ENCODE assay signal across 15 cellular contexts in the genomic region with DNA sequence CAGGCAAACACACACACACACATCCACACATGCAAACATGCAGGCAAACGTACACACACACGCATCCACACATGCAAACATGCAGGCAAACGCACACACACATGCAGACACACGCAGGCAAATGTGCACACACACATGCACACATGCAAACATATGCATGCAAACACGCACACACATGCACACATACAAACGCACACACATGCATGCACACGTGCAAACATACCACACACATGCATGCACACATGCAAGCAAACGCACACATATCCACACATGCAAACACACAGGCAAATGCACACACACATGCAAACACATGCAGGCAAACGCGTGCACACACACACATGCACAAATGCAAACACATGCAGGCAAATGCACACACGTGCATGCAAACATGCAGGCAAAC. TPM values are rescaled to one million over a fixed set of nuclear protein-coding genes. Genes with fewer than 3 reads are reported as not detected.
A peak's percentile ranks its signal among the peaks of the same experiment; 100 is the strongest.
DNase-seq lines count a peak whose midpoint lies in the region; ATAC-seq, FAIRE-seq and TF ChIP-seq lines count a peak whose summit lies in the region.
"Had no signal": no experiment of that assay in that cellular context is flagged by ENCODE, and none has a peak within 500 bp of the region (broad histone marks: within the 10 kb centered on the region; RNA-seq: fewer than 3 reads in every experiment).

No MANE protein-coding gene starts in this region.

- in situ Hi-C loops in HepG2 (cut with HindIII; ENCODE audit: extremely low pct_ligation_motif_present, low pct_unique_long_range_greater_than_20kb): no loop called here

- TF ChIP-seq EP300 in HepG2 (IDR thresholded peaks at IDR 0.05; ENCODE audit: low read depth in 2 of 2, low read length in 2 of 2): no peak
- TF ChIP-seq EP300 in HepG2 (CRISPR knock-in tag; IDR thresholded peaks at IDR 0.05; ENCODE audit: borderline replicate concordance): no peak

- H3K27me3 ChIP-seq in HepG2 (ENCODE audit: control insufficient read depth in 1 of 2, insufficient read depth in 2 of 2, low read length in 2 of 2): no peaks in the 10 kb centered on the region
- no peaks in the 10 kb centered on the region for H3K27me3 ChIP-seq in right lobe of liver
- H3K27me3 ChIP-seq in neuronal stem cell (ENCODE audit: control insufficient read depth in 3 of 3, insufficient read depth in 3 of 3, low read depth in 1 of 3, low read length in 3 of 3): no peaks in the 10 kb centered on the region
- H3K27me3 ChIP-seq in MM.1S (replicated peaks; ENCODE audit: insufficient read depth, low read length): no peaks in the 10 kb centered on the region
- H3K27me3 ChIP-seq: BLaER1 treated with 17β-estradiol and CSF1 and Interleukin-3, amounts not matched to agents 10 nM and 100 nM had no signal

- no peak for DNase-seq in HepG2 (ENCODE audit: low spot score)
- no peak for DNase-seq in right lobe of liver
- peak; percentile 21 for DNase-seq in coronary artery (ENCODE audit: low spot score)
- DNase-seq in neuronal stem cell (ENCODE audit: low spot score): no peak
- no peak for DNase-seq in MM.1S
- no peak for DNase-seq in AG08395 (ENCODE audit: low spot score)
- DNase-seq: Calu3; CD4-positive, CD25-positive, alpha-beta regulatory T cell; DMS 273 treated with DMSO at 0.1 percent for 48 hours; GM23248; H7 had no signal

- intact Hi-C loops in HepG2 (cut with micrococcal nuclease; ENCODE audit: unreplicated experiment) (no loop called here), right lobe of liver (cut with DNase I) (no loop called here)

- TF ChIP-seq CTCF in HepG2 (CRISPR knock-in tag; IDR thresholded peaks at IDR 0.05): no peak
- no peak for TF ChIP-seq CTCF in right lobe of liver (IDR thresholded peaks at IDR 0.05)
- TF ChIP-seq CTCF in coronary artery (IDR thresholded peaks at IDR 0.05): no peak
- TF ChIP-seq CTCF in MM.1S (IDR thresholded peaks at IDR 0.05; ENCODE audit: low read length): no peak

- H3K36me3 ChIP-seq in HepG2 (replicated peaks in 1 of 2; ENCODE audit: control insufficient read depth in 1 of 2, insufficient read depth in 2 of 2, low read length in 2 of 2) (no peaks in the 10 kb centered on the region), right lobe of liver (no peaks in the 10 kb centered on the region), neuronal stem cell (replicated peaks in 1 of 2; ENCODE audit: control insufficient read depth in 2 of 2, insufficient read depth in 2 of 2, low read length in 2 of 2) (peaks cover 0 to 2% of the 10 kb centered on the region in 2 donors), MM.1S (replicated peaks; ENCODE audit: insufficient read depth, low read length) (no peaks in the 10 kb centered on the region)
- H3K36me3 ChIP-seq: BLaER1 treated with 17β-estradiol and CSF1 and Interleukin-3, amounts not matched to agents 10 nM and 100 nM had no signal

- no peak overlapping the region for H2BK15ac ChIP-seq in neuronal stem cell (ENCODE audit: low read length)

- CTCF ChIA-PET in HepG2 (lab: Yijun Ruan, JAX; ENCODE audit: low intra/inter-chr PET ratio, low total read pairs): no interaction called here

- H3K18ac ChIP-seq in neuronal stem cell (ENCODE audit: low read length): peak overlapping the region; percentile 29

- 58% methylated on average over 11 of the region's 11 CpGs for WGBS in HepG2 (ENCODE audit: low lambda C conversion rate)
- 68% methylated on average over 4 of the region's 11 CpGs for WGBS in right lobe of liver (ENCODE audit: insufficient coverage, low coverage, low lambda C conversion rate, missing lambda C conversion rate)
- no CpG with 5 or more reads among the region's 11 CpGs for WGBS in neuronal stem cell (ENCODE audit: extremely low coverage in 2 of 2, insufficient read length in 2 of 2, insufficient replicate concordance in 1 of 2), 2 donors

- H3K4ac ChIP-seq in neuronal stem cell (ENCODE audit: low read length): no peak overlapping the region

- no TSS peak for BruUV-seq in HepG2 (replicated peaks; lab: Mats Ljungman, UMichigan)

- no peak overlapping the region for H2AFZ ChIP-seq in HepG2 (ENCODE audit: low read length)
- H2AFZ ChIP-seq in neuronal stem cell (ENCODE audit: low read length): no peak overlapping the region
- H2AFZ ChIP-seq in MM.1S (ENCODE audit: low read length): no peak overlapping the region
- H2AFZ ChIP-seq: GM23248 had no signal

- H3K4me1 ChIP-seq in HepG2 (ENCODE audit: insufficient read depth, low read length): peaks cover 17% of the 10 kb centered on the region
- no peaks in the 10 kb centered on the region for H3K4me1 ChIP-seq in right lobe of liver
- peaks cover 0 to 3% of the 10 kb centered on the region in 2 donors for H3K4me1 ChIP-seq in neuronal stem cell (ENCODE audit: control insufficient read depth in 2 of 2, insufficient read depth in 1 of 2, low read depth in 1 of 2, low read length in 2 of 2)
- H3K4me1 ChIP-seq in MM.1S (ENCODE audit: low read length): peaks cover 11% of the 10 kb centered on the region

- no peak overlapping the region for H4K91ac ChIP-seq in neuronal stem cell (ENCODE audit: low read depth, low read length, poor library complexity)

- H2BK120ac ChIP-seq in neuronal stem cell (ENCODE audit: low read depth, low read length): no peak overlapping the region

- H3K9me3 ChIP-seq in HepG2 (ENCODE audit: low read length) (no peaks in the 10 kb centered on the region), right lobe of liver (no peaks in the 10 kb centered on the region), neuronal stem cell (replicated peaks in 1 of 2; ENCODE audit: control insufficient read depth in 2 of 2, insufficient read depth in 1 of 2, low read depth in 1 of 2, low read length in 2 of 2) (peaks cover 0 to 4% of the 10 kb centered on the region in 2 donors), MM.1S (replicated peaks; ENCODE audit: insufficient read depth, low read length) (no peaks in the 10 kb centered on the region)

- no peak for TF ChIP-seq RAD21 in HepG2 (CRISPR knock-in tag; IDR thresholded peaks at IDR 0.05)

- peak overlapping the region; percentile 29 for H4K8ac ChIP-seq in neuronal stem cell (ENCODE audit: low read depth, low read length)

- no peaks in the 10 kb centered on the region for H3K9me2 ChIP-seq in MM.1S (replicated peaks; ENCODE audit: insufficient read depth, low read length)

- TF ChIP-seq POLR2A in HepG2 (IDR thresholded peaks at IDR 0.05; ENCODE audit: insufficient read depth in 1 of 2, low read depth in 2 of 2, low read length in 2 of 2) (no peak), right lobe of liver (IDR thresholded peaks at IDR 0.05) (no peak)

- H2BK12ac ChIP-seq in neuronal stem cell (ENCODE audit: low read length): no peak overlapping the region

- no peak overlapping the region for H3K23ac ChIP-seq in neuronal stem cell (ENCODE audit: low read depth, low read length, poor library complexity)

- H3K79me2 ChIP-seq in HepG2 (ENCODE audit: insufficient read depth, low read length) (no peaks in the 10 kb centered on the region), MM.1S (ENCODE audit: low read length) (no peaks in the 10 kb centered on the region)

- peak overlapping the region; percentile 5 for H3K14ac ChIP-seq in neuronal stem cell (ENCODE audit: low read length)

- H4K20me1 ChIP-seq in HepG2 (ENCODE audit: insufficient read depth, low read length): no peaks in the 10 kb centered on the region
- no peaks in the 10 kb centered on the region for H4K20me1 ChIP-seq in MM.1S (ENCODE audit: insufficient read depth, low read length)
- H4K20me1 ChIP-seq: BLaER1 treated with 17β-estradiol and CSF1 and Interleukin-3, amounts not matched to agents 10 nM and 100 nM had no signal

- H3K27ac ChIP-seq in HepG2 (ENCODE audit: extremely low read length, insufficient read depth, low read length) (no peak overlapping the region), right lobe of liver (no peak overlapping the region), coronary artery (no peak overlapping the region), neuronal stem cell (replicated peaks; ENCODE audit: low read length) (no peak overlapping the region), MM.1S (ENCODE audit: low read length) (no peak overlapping the region)
- H3K27ac ChIP-seq: 22Rv1; BLaER1 treated with 17β-estradiol and CSF1 and Interleukin-3, amounts not matched to agents 10 nM and 100 nM; GM23248 had no signal

- H2BK5ac ChIP-seq in neuronal stem cell (ENCODE audit: low read length): no peak overlapping the region

- H3K79me1 ChIP-seq in neuronal stem cell (ENCODE audit: low read depth, low read length): peaks cover 5% of the 10 kb centered on the region

- FAIRE-seq in HepG2 (lab: Jason Lieb, UNC): no peak
- FAIRE-seq: GM18507 had no signal

- no peak overlapping the region for H3K4me2 ChIP-seq in HepG2 (ENCODE audit: low read depth, low read length)
- no peak overlapping the region for H3K4me2 ChIP-seq in neuronal stem cell (ENCODE audit: insufficient read depth, low read length, poor library complexity, severe bottlenecking)
- H3K4me2 ChIP-seq in MM.1S (ENCODE audit: low read depth, low read length): no peak overlapping the region
- H3K4me2 ChIP-seq: BLaER1 treated with 17β-estradiol and CSF1 and Interleukin-3, amounts not matched to agents 10 nM and 100 nM had no signal

- H3F3A ChIP-seq in MM.1S (ENCODE audit: insufficient read depth, low read length): no peaks in the 10 kb centered on the region

- POLR2A ChIA-PET in HepG2 (lab: Yijun Ruan, JAX): no interaction called here

- H3K9ac ChIP-seq in HepG2 (ENCODE audit: insufficient read depth, low read depth, low read length) (no peak overlapping the region), neuronal stem cell (ENCODE audit: low read depth, low read length, poor library complexity) (peak overlapping the region; percentile 38), MM.1S (ENCODE audit: low read length) (no peak overlapping the region)
- H3K9ac ChIP-seq: BLaER1 treated with 17β-estradiol and CSF1 and Interleukin-3, amounts not matched to agents 10 nM and 100 nM; GM23248 had no signal

- no peak overlapping the region for H2AK5ac ChIP-seq in neuronal stem cell (ENCODE audit: low read depth, low read length)

- no peak for ATAC-seq in HepG2
- no peak for ATAC-seq in right lobe of liver
- no peak for ATAC-seq in GM21786 (IDR thresholded peaks at IDR 0.05; ENCODE audit: unreplicated experiment)

- H3K4me3 ChIP-seq in HepG2 (replicated peaks in 1 of 3; ENCODE audit: insufficient read depth in 1 of 3, low read depth in 2 of 3, low read length in 3 of 3): no peak overlapping the region
- H3K4me3 ChIP-seq in right lobe of liver: no peak overlapping the region
- H3K4me3 ChIP-seq in coronary artery: no peak overlapping the region
- peak overlapping the region in 1 of 2 donors; percentile 17 for H3K4me3 ChIP-seq in neuronal stem cell (ENCODE audit: low read length in 2 of 2)
- H3K4me3 ChIP-seq in MM.1S (ENCODE audit: low read length): no peak overlapping the region
- H3K4me3 ChIP-seq: BLaER1 treated with 17β-estradiol and CSF1 and Interleukin-3, amounts not matched to agents 10 nM and 100 nM; GM23248 had no signal

RNA-seq across cellular contexts. Expression of a gene that starts 46.9 kb away (rescaled TPM):
- total RNA-seq in HepG2 (2016; rRNA removed; fragmentation: Illumina TruSeq; extraction: Trizol) (2.4 and 2.5 TPM in 2 replicates), right lobe of liver (10 to 100 TPM in 4 of 6 experiments, 1 to 10 TPM in 2; 7.0 to 37.7 (median 13.8) TPM)
- 0.97 and 1.3 TPM in 2 replicates for total RNA-seq in HepG2 (2016; cell fraction: cytosol; rRNA removed; fragmentation: Illumina TruSeq; extraction: Trizol; ENCODE audit: low read depth)
- 2.5 and 2.7 TPM in 2 replicates for total RNA-seq in HepG2 (2016; cell fraction: insoluble cytoplasmic fraction; rRNA removed; fragmentation: Illumina TruSeq; extraction: Trizol)
- 2.7 and 3.4 TPM in 2 replicates for total RNA-seq in HepG2 (2016; cell fraction: membrane; rRNA removed; fragmentation: Illumina TruSeq; extraction: Trizol)
- 2.6 and 4.1 TPM in 2 replicates for total RNA-seq in HepG2 (2016; cell fraction: nucleus; rRNA removed; fragmentation: Illumina TruSeq; extraction: Trizol)
- 5.1 and 6.3 TPM in 2 replicates for polyA plus RNA-seq in HepG2 (2011; rRNA removed)
- polyA plus RNA-seq in HepG2 (2011; cell fraction: cytosol; rRNA removed): 2.9 and 3.5 TPM in 2 replicates
- 7.6 and 9.1 TPM in 2 replicates for polyA plus RNA-seq in HepG2 (2011; cell fraction: nucleus; rRNA removed)
- 8.9 and 11.8 TPM in 2 replicates for polyA plus RNA-seq in HepG2 (2012)
- polyA plus RNA-seq in HepG2 (2016; cell fraction: cytosol; fragmentation: Illumina TruSeq; extraction: Trizol; ENCODE audit: low read depth): 1.6 TPM in 2 replicates
- polyA plus RNA-seq in HepG2 (2016; cell fraction: insoluble cytoplasmic fraction; fragmentation: Illumina TruSeq; extraction: Trizol; ENCODE audit: low read depth): 1.5 and 1.8 TPM in 2 replicates
- 2.1 and 2.3 TPM in 2 replicates for polyA plus RNA-seq in HepG2 (2016; cell fraction: membrane; fragmentation: Illumina TruSeq; extraction: Trizol; ENCODE audit: low read depth)
- 2.1 and 2.4 TPM in 2 replicates for polyA plus RNA-seq in HepG2 (2016; cell fraction: nucleus; fragmentation: Illumina TruSeq; extraction: Trizol; ENCODE audit: insufficient read depth, low read depth)
- 10.0 and 31.5 TPM in 2 replicates for polyA minus RNA-seq in HepG2 (2011; rRNA and poly(A)+ RNA removed; ENCODE audit: low replicate concordance)
- polyA minus RNA-seq in HepG2 (2011; cell fraction: cytosol; rRNA and poly(A)+ RNA removed): 7.6 and 13.8 TPM in 2 replicates
- polyA minus RNA-seq in HepG2 (2011; cell fraction: nucleus; rRNA and poly(A)+ RNA removed): 28.8 and 31.8 TPM in 2 replicates
- polyA plus RNA-seq in neuronal stem cell (2013, experiment 1 of 2): 5.9 TPM
- polyA plus RNA-seq in neuronal stem cell (2013, experiment 2 of 2): 5.0 TPM
- polyA plus RNA-seq: CD4-positive, CD25-positive, alpha-beta regulatory T cell had no signal
